10 cellular contexts compared by ENCODE assay signal in genomic region chr1:35857830-35858229, GRCh38. TPM values are rescaled to one million over a fixed set of nuclear protein-coding genes. Genes with fewer than 3 reads are reported as not detected.
DNase-seq lines count a peak whose midpoint lies in the region; ATAC-seq, FAIRE-seq and TF ChIP-seq lines count a peak whose summit lies in the region.
"Had no signal": no experiment of that assay in that cellular context is flagged by ENCODE, and none has a peak within 500 bp of the region (broad histone marks: within the 10 kb centered on the region; RNA-seq: fewer than 3 reads in every experiment).

No MANE protein-coding gene starts in this region.

- no peak overlapping the region for H3K27ac ChIP-seq in Panc1 (ENCODE audit: low read length)

- in situ Hi-C loops in Panc1 (cut with HindIII; ENCODE audit: low pct_unique_long_range_greater_than_20kb, low sequenced_read_pairs): no loop called here

- peak; percentile 70; the same call in 1 of the 2 replicates for ATAC-seq in Panc1
- ATAC-seq in HG03139 (IDR thresholded peaks at IDR 0.05; ENCODE audit: unreplicated experiment): no peak

- H3K27me3 ChIP-seq in Panc1 (ENCODE audit: control insufficient read depth, insufficient read depth, low read length): no peaks in the 10 kb centered on the region

- intact Hi-C loops in Panc1 (cut with micrococcal nuclease; ENCODE audit: unreplicated experiment): no loop called here

- CTCF ChIA-PET in Panc1 (lab: Charles Lee): no interaction called here

- H3K4me1 ChIP-seq in Panc1 (ENCODE audit: control insufficient read depth, insufficient read depth, low read length): no peaks in the 10 kb centered on the region

- no peak overlapping the region for H3K4me3 ChIP-seq in Panc1 (ENCODE audit: low read depth in 2 of 2, low read length in 2 of 2)
- H3K4me3 ChIP-seq in fibroblast of mammary gland (ENCODE audit: control insufficient read depth, low read depth, low read length): no peak overlapping the region

- no peaks in the 10 kb centered on the region for H3K9me3 ChIP-seq in Panc1 (ENCODE audit: control insufficient read depth, insufficient read depth, low read depth, low read length)

- BruUV-seq in Panc1 (replicated peaks; lab: Mats Ljungman, UMichigan): no TSS peak

- TF ChIP-seq CTCF in GM12872 (IDR thresholded peaks at IDR 0.05; ENCODE audit: insufficient read depth, low read depth, low read length) (0 out of 3 replicates have a peak, but pooled peaks have one; percentile 8), Panc1 (IDR thresholded peaks at IDR 0.05) (peak; percentile 57), fibroblast of mammary gland (conservative IDR thresholded peaks at IDR 0.05; ENCODE audit: control insufficient read depth, insufficient read depth, low read depth, low read length) (peak; percentile 25)

- H3K36me3 ChIP-seq in Panc1 (ENCODE audit: control insufficient read depth, insufficient read depth, low read length): peaks cover 7% of the 10 kb centered on the region; the same call in 1 of the 2 replicates

- DNase-seq in Panc1 (ENCODE audit: low read depth, low spot score): no peak
- peak; percentile 35 for DNase-seq in fibroblast of mammary gland (ENCODE audit: low read depth)
- DNase-seq in COLO668 (lab: John Stamatoyannopoulos, UW; ENCODE audit: unreplicated experiment): no peak
- no peak for DNase-seq in NCI-H187 (lab: John Stamatoyannopoulos, UW)
- DNase-seq in COR-L47 (lab: John Stamatoyannopoulos, UW): no peak
- DNase-seq: GDM1, NCI-H524 treated with DMSO at 0.1 percent for 48 hours had no signal

- peak; percentile 40 for FAIRE-seq in A204.1 (lab: Jason Lieb, UNC)

- POLR2A ChIA-PET in Panc1 (lab: Charles Lee): no interaction called here

RNA-seq across cellular contexts. Expression of gene AGO1, which starts 25.2 kb away (rescaled TPM):
- 40.1 TPM for total RNA-seq in Panc1 (2021; ENCODE audit: unreplicated experiment)
- polyA plus RNA-seq in Panc1 (2012; ENCODE audit: insufficient read length): 16.1 TPM

RNA-seq across cellular contexts. Expression of gene AGO4, which starts 50.0 kb away (rescaled TPM):
- total RNA-seq in Panc1 (2021; ENCODE audit: unreplicated experiment): 14.8 TPM
- 12.7 TPM for polyA plus RNA-seq in Panc1 (2012; ENCODE audit: insufficient read length)
